Comparison of ENCODE assay signal across 9 cellular contexts in genomic region chr10:61751599-61751998, GRCh38.
DNase-seq lines count a peak whose midpoint lies in the region; ATAC-seq and TF ChIP-seq lines count a peak whose summit lies in the region.
"Had no signal": no experiment of that assay in that cellular context is flagged by ENCODE, and none has a peak within 500 bp of the region (broad histone marks: within the 10 kb centered on the region; RNA-seq: fewer than 3 reads in every experiment).

No MANE protein-coding gene starts in this region.

- no peaks in the 10 kb centered on the region for H3K9me3 ChIP-seq in subcutaneous abdominal adipose tissue (ENCODE audit: control insufficient read depth in 5 of 5, low read length in 5 of 5)

- peak overlapping the region; percentile 52 to 77 for H3K4me3 Mint-ChIP-seq in activated T-cell treated with anti-CD3 and anti-CD28 coated beads, Interleukin-2, amount 50 U/mL, for 72 hours
- peak overlapping the region; percentile 5 for H3K4me3 Mint-ChIP-seq in chondrocyte (ENCODE audit: unreplicated experiment)

- H3K9me3 Mint-ChIP-seq in activated T-cell treated with anti-CD3 and anti-CD28 coated beads, Interleukin-2, amount 50 U/mL, for 72 hours, result no peaks in the 10 kb centered on the region
- H3K9me3 Mint-ChIP-seq in chondrocyte (ENCODE audit: low read depth), result no peaks in the 10 kb centered on the region

- H3K4me1 Mint-ChIP-seq in activated T-cell treated with anti-CD3 and anti-CD28 coated beads, Interleukin-2, amount 50 U/mL, for 72 hours (ENCODE audit: low read depth), result peaks cover 29% of the 10 kb centered on the region
- peaks cover 77% of the 10 kb centered on the region for H3K4me1 Mint-ChIP-seq in chondrocyte (ENCODE audit: low read depth)

- no peaks in the 10 kb centered on the region for H3K27me3 Mint-ChIP-seq in activated T-cell treated with anti-CD3 and anti-CD28 coated beads, Interleukin-2, amount 50 U/mL, for 72 hours (ENCODE audit: low read depth)
- no peaks in the 10 kb centered on the region for H3K27me3 Mint-ChIP-seq in chondrocyte (ENCODE audit: low read depth)

- no peak for TF ChIP-seq CTCF in chondrocyte (IDR thresholded peaks at IDR 0.05)

- peak in 1 of 2 donors; percentile 13 for ATAC-seq in activated T-cell treated with anti-CD3 and anti-CD28 coated beads, Interleukin-2, amount 50 U/mL, for 72 hours (replicated peaks in 1 of 2)
- ATAC-seq in HG03439 (IDR thresholded peaks at IDR 0.05; ENCODE audit: unreplicated experiment) (peak; percentile 22), GM18867 (IDR thresholded peaks at IDR 0.05; ENCODE audit: unreplicated experiment) (no peak)

- no peak overlapping the region for H3K4me3 ChIP-seq in subcutaneous abdominal adipose tissue (ENCODE audit: low read depth in 1 of 5, low read length in 5 of 5)

- peak overlapping the region in 1 of 5 donors; percentile 0 for H3K9ac ChIP-seq in subcutaneous abdominal adipose tissue (ENCODE audit: low read length in 5 of 5)

- in situ Hi-C loops in KBM-7 (cut with MboI; ENCODE audit: low pct_unique_long_range_greater_than_20kb, low sequenced_read_pairs), result no loop called here

- H3K27ac ChIP-seq in subcutaneous abdominal adipose tissue (ENCODE audit: low read depth, low read length), result peak overlapping the region; percentile 24

- peaks cover 0 to 25% (median 19%) of the 10 kb centered on the region in 5 donors for H3K4me1 ChIP-seq in subcutaneous abdominal adipose tissue (ENCODE audit: control insufficient read depth in 5 of 5, insufficient read depth in 5 of 5, low read length in 5 of 5)

- H3K36me3 Mint-ChIP-seq in activated T-cell treated with anti-CD3 and anti-CD28 coated beads, Interleukin-2, amount 50 U/mL, for 72 hours (ENCODE audit: insufficient read depth in 2 of 2), result no peaks in the 10 kb centered on the region
- no peaks in the 10 kb centered on the region for H3K36me3 Mint-ChIP-seq in chondrocyte (ENCODE audit: low read depth)

- no peaks in the 10 kb centered on the region for H3K36me3 ChIP-seq in subcutaneous abdominal adipose tissue (ENCODE audit: control insufficient read depth in 5 of 5, insufficient read depth in 5 of 5, low read length in 5 of 5)

- no peaks in the 10 kb centered on the region for H3K27me3 ChIP-seq in subcutaneous abdominal adipose tissue (ENCODE audit: control insufficient read depth in 5 of 5, insufficient read depth in 4 of 5, low read length in 5 of 5)

- peak overlapping the region; percentile 96 for H3K27ac Mint-ChIP-seq in activated T-cell treated with anti-CD3 and anti-CD28 coated beads, Interleukin-2, amount 50 U/mL, for 72 hours
- peak overlapping the region; percentile 75 for H3K27ac Mint-ChIP-seq in chondrocyte (ENCODE audit: unreplicated experiment)

- DNase-seq in activated T-cell treated with anti-CD3 and anti-CD28 coated beads, Interleukin-2, amount 50 U/mL, for 72 hours, result no peak
- DNase-seq in activated T-cell treated with anti-CD3 and anti-CD28 coated beads, Interleukin-2, amount 50 U/mL, for 1 hour, result no peak
- no peak for DNase-seq in chondrocyte (ENCODE audit: low spot score)
- no peak for DNase-seq in KBM-7
- no peak for DNase-seq in HuH-7.5 (ENCODE audit: low spot score)
- DNase-seq: SHP77 treated with DMSO at 0.1 percent for 48 hours had no signal
